ENCODE assay signal across 6 cellular contexts in genomic region chr16:17001471-17001870, GRCh38.
"Had no signal": no experiment of that assay in that cellular context is flagged by ENCODE, and none has a peak within 500 bp of the region (broad histone marks: within the 10 kb centered on the region; RNA-seq: fewer than 3 reads in every experiment).

No MANE protein-coding gene starts in this region.

- H3K27ac Mint-ChIP-seq: IgD-negative memory B cell had no signal

- H3K27ac ChIP-seq: HL-60 had no signal

- H3K4me3 ChIP-seq: K562 had no signal

- DNase-seq: IMR-90, KBM-7 had no signal

- H3K4me3 Mint-ChIP-seq: IgD-negative memory B cell had no signal

- H3K27me3 Mint-ChIP-seq: IgD-negative memory B cell had no signal

- H3K9me3 Mint-ChIP-seq: IgD-negative memory B cell had no signal

- H3K36me3 Mint-ChIP-seq: IgD-negative memory B cell had no signal

- ATAC-seq: HepG2, K562 had no signal
